Comparison of ENCODE assay signal across 14 cellular contexts in genomic region chr15:42394131-42394530, GRCh38. TPM values are rescaled to one million over a fixed set of nuclear protein-coding genes. Genes with fewer than 3 reads are reported as not detected.
DNase-seq lines count a peak whose midpoint lies in the region; ATAC-seq and TF ChIP-seq lines count a peak whose summit lies in the region.
"Had no signal": no experiment of that assay in that cellular context is flagged by ENCODE, and none has a peak within 500 bp of the region (broad histone marks: within the 10 kb centered on the region; RNA-seq: fewer than 3 reads in every experiment).

No MANE protein-coding gene starts in this region.

- CTCF ChIA-PET in Caco-2 (lab: Charles Lee), result no interaction called here
- CTCF ChIA-PET in activated naive CD4-positive, alpha-beta T cell treated with anti-CD3 and anti-CD28 coated beads for 36 hours (lab: Charles Lee), result interaction anchor here (0.6 kb wide), 1 partner anchor 962 kb away, joined by 3 read pairs; no protein-coding TSS in a partner anchor

- H3K4me1 Mint-ChIP-seq in Caco-2 (ENCODE audit: low read depth, unreplicated experiment), result peaks cover 14% of the 10 kb centered on the region
- no peaks in the 10 kb centered on the region for H3K4me1 Mint-ChIP-seq in activated naive CD4-positive, alpha-beta T cell treated with anti-CD3 and anti-CD28 coated beads for 36 hours (ENCODE audit: low read depth)

- H3K79me1 ChIP-seq in neuronal stem cell (ENCODE audit: low read depth, low read length), result no peaks in the 10 kb centered on the region

- no peak overlapping the region for H3K27ac ChIP-seq in neuronal stem cell (replicated peaks; ENCODE audit: low read length)
- no peak overlapping the region for H3K27ac ChIP-seq in stomach
- H3K27ac ChIP-seq: C4-2B had no signal

- H2BK12ac ChIP-seq in neuronal stem cell (ENCODE audit: low read length), result no peak overlapping the region

- H4K91ac ChIP-seq in neuronal stem cell (ENCODE audit: low read depth, low read length, poor library complexity), result no peak overlapping the region

- no CpG with 5 or more reads among the region's 14 CpGs for WGBS in neuronal stem cell (ENCODE audit: extremely low coverage in 2 of 2, insufficient read length in 2 of 2, insufficient replicate concordance in 1 of 2), 2 donors
- WGBS in stomach, 5 donors, result 86 to 93% (median 91%) methylated on average over 14 of the region's 14 CpGs

- H3K4me3 Mint-ChIP-seq in Caco-2 (ENCODE audit: unreplicated experiment), result no peak overlapping the region
- H3K4me3 Mint-ChIP-seq in activated naive CD4-positive, alpha-beta T cell treated with anti-CD3 and anti-CD28 coated beads for 36 hours, result no peak overlapping the region
- H3K4me3 Mint-ChIP-seq: CD8-positive, alpha-beta T cell had no signal

- H3K9me3 Mint-ChIP-seq in Caco-2 (ENCODE audit: unreplicated experiment), result no peaks in the 10 kb centered on the region
- no peaks in the 10 kb centered on the region for H3K9me3 Mint-ChIP-seq in activated naive CD4-positive, alpha-beta T cell treated with anti-CD3 and anti-CD28 coated beads for 36 hours
- H3K9me3 Mint-ChIP-seq: CD8-positive, alpha-beta T cell had no signal

- H2AFZ ChIP-seq in neuronal stem cell (ENCODE audit: low read length), result no peak overlapping the region

- H4K8ac ChIP-seq in neuronal stem cell (ENCODE audit: low read depth, low read length), result peak overlapping the region; percentile 90

- TF ChIP-seq POLR2A in stomach (IDR thresholded peaks at IDR 0.05), result no peak

- TF ChIP-seq CTCF in Caco-2 (IDR thresholded peaks at IDR 0.05; ENCODE audit: insufficient read depth in 1 of 2, low read depth in 1 of 2, low read length in 1 of 2, severe bottlenecking in 1 of 2, unreplicated experiment in 1 of 2), result no peak
- TF ChIP-seq CTCF in stomach (IDR thresholded peaks at IDR 0.05), result no peak

- BruUV-seq in Caco-2 (replicated peaks; lab: Mats Ljungman, UMichigan), result no TSS peak

- no peak overlapping the region for H3K9ac ChIP-seq in neuronal stem cell (ENCODE audit: low read depth, low read length, poor library complexity)

- peak overlapping the region; percentile 25 for H3K18ac ChIP-seq in neuronal stem cell (ENCODE audit: low read length)

- no peaks in the 10 kb centered on the region for H3K9me3 ChIP-seq in Caco-2
- no peaks in the 10 kb centered on the region for H3K9me3 ChIP-seq in neuronal stem cell (replicated peaks in 1 of 2; ENCODE audit: control insufficient read depth in 2 of 2, insufficient read depth in 1 of 2, low read depth in 1 of 2, low read length in 2 of 2)
- no peaks in the 10 kb centered on the region for H3K9me3 ChIP-seq in stomach
- H3K9me3 ChIP-seq: BE2C had no signal

- no peaks in the 10 kb centered on the region for H3K27me3 ChIP-seq in Caco-2 (replicated peaks; ENCODE audit: control insufficient read depth, insufficient read depth, low read length)
- H3K27me3 ChIP-seq in neuronal stem cell (ENCODE audit: control insufficient read depth in 3 of 3, insufficient read depth in 3 of 3, low read depth in 1 of 3, low read length in 3 of 3), result no peaks in the 10 kb centered on the region
- no peaks in the 10 kb centered on the region for H3K27me3 ChIP-seq in stomach
- H3K27me3 ChIP-seq: BE2C had no signal

- no peak overlapping the region for H3K4me3 ChIP-seq in Caco-2 (ENCODE audit: low read depth, low read length)
- no peak overlapping the region for H3K4me3 ChIP-seq in neuronal stem cell (ENCODE audit: low read length in 2 of 2)
- H3K4me3 ChIP-seq in stomach, result no peak overlapping the region

- peak overlapping the region; percentile 82 for H3K23ac ChIP-seq in neuronal stem cell (ENCODE audit: low read depth, low read length, poor library complexity)

- H3K36me3 ChIP-seq in Caco-2 (ENCODE audit: control insufficient read depth, insufficient read depth, low read length), result no peaks in the 10 kb centered on the region
- H3K36me3 ChIP-seq in neuronal stem cell (replicated peaks in 1 of 2; ENCODE audit: control insufficient read depth in 2 of 2, insufficient read depth in 2 of 2, low read length in 2 of 2), result no peaks in the 10 kb centered on the region
- peaks cover 0 to 15% (median 6%) of the 10 kb centered on the region in 4 donors for H3K36me3 ChIP-seq in stomach
- H3K36me3 ChIP-seq: BE2C had no signal

- DNase-seq in Caco-2 (no peak), ecto neural progenitor cell (ENCODE audit: low spot score) (peak; percentile 32), neuronal stem cell (ENCODE audit: low spot score) (no peak), stomach (peak; percentile 17)
- DNase-seq in activated CD8-positive, alpha-beta memory T cell treated with anti-CD3 and anti-CD28 coated beads, Interleukin-2, amount 50 U/mL, for 48 hours, result no peak
- no peak for DNase-seq in activated naive CD4-positive, alpha-beta T cell treated with anti-CD3 and anti-CD28 coated beads for 36 hours
- DNase-seq: BE2C; CD8-positive, alpha-beta T cell; COR-L47; DMS53; GF-D8; H7 had no signal

- H2BK120ac ChIP-seq in neuronal stem cell (ENCODE audit: low read depth, low read length), result no peak overlapping the region

- intact Hi-C loops in Caco-2 (cut with micrococcal nuclease; ENCODE audit: unreplicated experiment) (loop anchor here (5.0 kb wide), 1 partner anchor 78 kb away; no protein-coding TSS in a partner anchor), stomach (cut with DNase I; ENCODE audit: low total_unique reads) (no loop called here)
- intact Hi-C loops in activated naive CD4-positive, alpha-beta T cell treated with anti-CD3 and anti-CD28 coated beads for 36 hours (cut with micrococcal nuclease), result no loop called here

- H2BK15ac ChIP-seq in neuronal stem cell (ENCODE audit: low read length), result no peak overlapping the region

- ATAC-seq in HG03175 (IDR thresholded peaks at IDR 0.05; ENCODE audit: unreplicated experiment), result no peak
- ATAC-seq: CD8-positive, alpha-beta T cell had no signal

- H3K14ac ChIP-seq in neuronal stem cell (ENCODE audit: low read length), result no peak overlapping the region

- no peaks in the 10 kb centered on the region for H3K36me3 Mint-ChIP-seq in Caco-2 (ENCODE audit: insufficient read depth, unreplicated experiment)
- H3K36me3 Mint-ChIP-seq in activated naive CD4-positive, alpha-beta T cell treated with anti-CD3 and anti-CD28 coated beads for 36 hours (ENCODE audit: low read depth), result no peaks in the 10 kb centered on the region

- peak overlapping the region; percentile 95 for H3K27ac Mint-ChIP-seq in Caco-2 (ENCODE audit: unreplicated experiment)
- no peak overlapping the region for H3K27ac Mint-ChIP-seq in activated naive CD4-positive, alpha-beta T cell treated with anti-CD3 and anti-CD28 coated beads for 36 hours
- H3K27ac Mint-ChIP-seq: CD8-positive, alpha-beta T cell had no signal

- H3K4me1 ChIP-seq in Caco-2 (peaks cover 36% of the 10 kb centered on the region), neuronal stem cell (ENCODE audit: control insufficient read depth in 2 of 2, insufficient read depth in 1 of 2, low read depth in 1 of 2, low read length in 2 of 2) (no peaks in the 10 kb centered on the region), stomach (no peaks in the 10 kb centered on the region)
- H3K4me1 ChIP-seq: BE2C had no signal

- no peaks in the 10 kb centered on the region for H3K27me3 Mint-ChIP-seq in Caco-2 (ENCODE audit: insufficient read depth, unreplicated experiment)
- no peaks in the 10 kb centered on the region for H3K27me3 Mint-ChIP-seq in activated naive CD4-positive, alpha-beta T cell treated with anti-CD3 and anti-CD28 coated beads for 36 hours (ENCODE audit: low read depth)

- no peak overlapping the region for H3K4ac ChIP-seq in neuronal stem cell (ENCODE audit: low read length)

- no peak overlapping the region for H2AK5ac ChIP-seq in neuronal stem cell (ENCODE audit: low read depth, low read length)

- no peak for TF ChIP-seq EP300 in stomach (IDR thresholded peaks at IDR 0.05)

- POLR2A ChIA-PET in Caco-2 (lab: Charles Lee), result no interaction called here

- H2BK5ac ChIP-seq in neuronal stem cell (ENCODE audit: low read length), result no peak overlapping the region

- H3K4me2 ChIP-seq in neuronal stem cell (ENCODE audit: insufficient read depth, low read length, poor library complexity, severe bottlenecking), result no peak overlapping the region

RNA-seq across cellular contexts. Expression of gene CAPN3, which starts 34.8 kb away (rescaled TPM):
- total RNA-seq in Caco-2 (2022) (0.66 and 1.3 TPM in 2 replicates), stomach (100 to 1,000 TPM in 1 of 5 donors, 10 to 100 TPM in 2, 1 to 10 TPM in 1, under 1 TPM in 1; 0.29 to 244 (median 13.9) TPM)
- 0.32 TPM for polyA plus RNA-seq in neuronal stem cell (2013, experiment 1 of 2)
- polyA plus RNA-seq in neuronal stem cell (2013, experiment 2 of 2), result 0.25 TPM
- polyA plus RNA-seq in stomach, result 10 to 100 TPM in 1 of 3 donors, 1 to 10 TPM in 2; 3.9 to 22.1 (median 7.3) TPM
- 1 to 10 TPM in 1 of 2 experiments, under 1 TPM in 1; 0.83 to 1.5 TPM for total RNA-seq in activated naive CD4-positive, alpha-beta T cell treated with anti-CD3 and anti-CD28 coated beads for 36 hours
- total RNA-seq: H7 had no signal

Comparison
In these comparisons a context has a peak if more than half of its experiments do, and no peak if none do; other contexts are left out.
1. DNase-seq: peak in ecto neural progenitor cell (single experiment) and stomach (single experiment); none in Caco-2 (0 of 2), neuronal stem cell (single experiment), activated CD8-positive, alpha-beta memory T cell treated with anti-CD3 and anti-CD28 coated beads, Interleukin-2, amount 50 U/mL, for 48 hours (single experiment) and activated naive CD4-positive, alpha-beta T cell treated with anti-CD3 and anti-CD28 coated beads for 36 hours (single experiment).